Comparison of ENCODE assay signal across 1 cellular context in genomic region chr3:150469031-150469930, GRCh38.
TF ChIP-seq lines count a peak whose summit lies in the region.

No MANE protein-coding gene starts in this region.

TF ChIP-seq in GM23338, 12 proteins besides CTCF, POLR2A, EP300 and RAD21 (continued from another document):
- TF ChIP-seq ETS1 (IDR thresholded peaks at IDR 0.05), result no peak
- TF ChIP-seq REST (IDR thresholded peaks at IDR 0.05; ENCODE audit: unreplicated experiment), result no peak
- TF ChIP-seq STAT1 (IDR thresholded peaks at IDR 0.05; ENCODE audit: unreplicated experiment), result no peak
TF ChIP-seq in GM23338: peak in this region for 0.
